ENCODE assay signal across 11 cellular contexts in the genomic region with DNA sequence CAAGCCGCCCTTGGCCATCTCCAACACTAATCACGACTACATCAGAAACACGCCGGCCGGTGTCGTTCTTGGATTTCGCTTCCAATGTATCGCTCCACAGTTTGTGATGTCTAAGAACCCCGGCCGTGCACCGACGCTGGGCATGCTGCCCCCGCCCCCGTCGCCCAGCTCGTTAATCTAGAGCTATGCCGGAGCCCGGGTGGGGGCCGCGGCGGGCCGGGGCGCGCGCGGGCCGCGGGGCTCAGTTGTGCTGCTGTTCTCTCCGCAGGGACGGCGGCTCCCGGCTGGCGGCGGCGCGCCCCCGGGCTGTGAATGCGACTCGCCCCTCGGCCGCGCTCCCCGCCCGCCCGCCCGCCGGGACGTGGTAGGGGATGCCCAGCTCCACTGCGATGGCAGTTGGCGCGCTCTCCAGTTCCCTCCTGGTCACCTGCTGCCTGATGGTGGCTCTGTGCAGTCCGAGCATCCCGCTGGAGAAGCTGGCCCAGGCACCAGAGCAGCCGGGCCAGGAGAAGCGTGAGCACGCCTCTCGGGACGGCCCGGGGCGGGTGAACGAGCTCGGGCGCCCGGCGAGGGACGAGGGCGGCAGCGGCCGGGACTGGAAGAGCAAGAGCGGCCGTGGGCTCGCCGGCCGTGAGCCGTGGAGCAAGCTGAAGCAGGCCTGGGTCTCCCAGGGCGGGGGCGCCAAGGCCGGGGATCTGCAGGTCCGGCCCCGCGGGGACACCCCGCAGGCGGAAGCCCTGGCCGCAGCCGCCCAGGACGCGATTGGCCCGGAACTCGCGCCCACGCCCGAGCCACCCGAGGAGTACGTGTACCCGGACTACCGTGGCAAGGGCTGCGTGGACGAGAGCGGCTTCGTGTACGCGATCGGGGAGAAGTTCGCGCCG. TPM values are rescaled to one million over a fixed set of nuclear protein-coding genes. Genes with fewer than 3 reads are reported as not detected.
DNase-seq lines count a peak whose midpoint lies in the region; ATAC-seq and TF ChIP-seq lines count a peak whose summit lies in the region.
"Had no signal": no experiment of that assay in that cellular context is flagged by ENCODE, and none has a peak within 500 bp of the region (broad histone marks: within the 10 kb centered on the region; RNA-seq: fewer than 3 reads in every experiment).

No MANE protein-coding gene starts in this region.

- peaks cover 14 to 36% (median 33%) of the 10 kb centered on the region in 4 donors for H3K4me1 ChIP-seq in esophagus muscularis mucosa
- H3K4me1 ChIP-seq in naive thymus-derived CD4-positive, alpha-beta T cell (ENCODE audit: control insufficient read depth in 2 of 2, insufficient read depth in 2 of 2, low read length in 2 of 2), result no peaks in the 10 kb centered on the region
- peaks cover 5 to 31% (median 27%) of the 10 kb centered on the region in 4 donors for H3K4me1 ChIP-seq in transverse colon

- no peak overlapping the region for H3K27ac Mint-ChIP-seq in activated CD4-positive, alpha-beta T cell treated with anti-CD3 and anti-CD28 coated beads for 36 hours
- H3K27ac Mint-ChIP-seq in naive thymus-derived CD4-positive, alpha-beta T cell, result no peak overlapping the region

- TF ChIP-seq EP300 in esophagus muscularis mucosa (IDR thresholded peaks at IDR 0.05), result no peak
- TF ChIP-seq EP300 in transverse colon (IDR thresholded peaks at IDR 0.05; ENCODE audit: low read depth), result no peak

- in situ Hi-C loops in transverse colon (cut with MboI; ENCODE audit: low pct_ligation_motif_present in 1 of 4, low pct_unique_long_range_greater_than_20kb in 1 of 4, low sequenced_read_pairs in 3 of 4), result loop anchor here in 1 of 4 donors (25.0 kb wide), 1 partner anchor 288 kb away; no protein-coding TSS in a partner anchor

- no peak for ATAC-seq in activated CD4-positive, alpha-beta T cell treated with anti-CD3 and anti-CD28 coated beads for 36 hours
- ATAC-seq in naive thymus-derived CD4-positive, alpha-beta T cell, result peak; percentile 14

- DNase-seq in activated CD4-positive, alpha-beta T cell treated with anti-CD3 and anti-CD28 coated beads for 36 hours, result peak; percentile 9
- no peak for DNase-seq in activated CD4-positive, alpha-beta T cell treated with anti-CD3 and anti-CD28 coated beads, Interleukin-2, amount 50 U/mL, for 48 hours
- DNase-seq in esophagus muscularis mucosa (ENCODE audit: extremely low spot score), result no peak
- DNase-seq in naive thymus-derived CD4-positive, alpha-beta T cell, result peak in 1 of 9 donors; percentile 25
- peak; percentile 11 for DNase-seq in transverse colon
- DNase-seq in HEK293T (ENCODE audit: extremely low spot score), result no peak
- DNase-seq in mucosa of gallbladder (ENCODE audit: low spot score), result no peak
- no peak for DNase-seq in SW480 (ENCODE audit: low spot score)
- DNase-seq: activated naive CD4-positive, alpha-beta T cell; NCI-H1048 had no signal

- H3K36me3 ChIP-seq in esophagus muscularis mucosa (no peaks in the 10 kb centered on the region), transverse colon (no peaks in the 10 kb centered on the region)
- no peaks in the 10 kb centered on the region for H3K36me3 ChIP-seq in naive thymus-derived CD4-positive, alpha-beta T cell (ENCODE audit: control insufficient read depth in 2 of 3, insufficient read depth in 3 of 3, low read length in 3 of 3)

- WGBS in esophagus muscularis mucosa, result no CpG with 5 or more reads among the region's 106 CpGs
- 13% methylated on average over 28 of the region's 106 CpGs; no CpG with 5 or more reads in 1 of the 2 donors for WGBS in transverse colon (ENCODE audit: low coverage in 1 of 2), 2 donors

- no peak for TF ChIP-seq POLR2A in esophagus muscularis mucosa (IDR thresholded peaks at IDR 0.05; ENCODE audit: low read depth)
- no peak for TF ChIP-seq POLR2A in transverse colon (IDR thresholded peaks at IDR 0.05)

- no peak overlapping the region for H3K27ac ChIP-seq in esophagus muscularis mucosa (replicated peaks in 1 of 4)
- no peak overlapping the region for H3K27ac ChIP-seq in naive thymus-derived CD4-positive, alpha-beta T cell (ENCODE audit: low read depth, low read length)
- no peak overlapping the region for H3K27ac ChIP-seq in transverse colon

- H3K9me3 ChIP-seq in esophagus muscularis mucosa (no peaks in the 10 kb centered on the region), transverse colon (no peaks in the 10 kb centered on the region)
- no peaks in the 10 kb centered on the region for H3K9me3 ChIP-seq in naive thymus-derived CD4-positive, alpha-beta T cell (ENCODE audit: control insufficient read depth in 2 of 3, low read length in 3 of 3)

- H3K9me3 Mint-ChIP-seq in activated CD4-positive, alpha-beta T cell treated with anti-CD3 and anti-CD28 coated beads for 36 hours (ENCODE audit: low read depth), result no peaks in the 10 kb centered on the region
- H3K9me3 Mint-ChIP-seq in naive thymus-derived CD4-positive, alpha-beta T cell, result peaks cover 0 to 6% (median 0%) of the 10 kb centered on the region in 11 donors

- H3K27me3 ChIP-seq in esophagus muscularis mucosa (peaks cover 0 to 64% (median 12%) of the 10 kb centered on the region in 4 donors), transverse colon (peaks cover 56% of the 10 kb centered on the region)
- no peaks in the 10 kb centered on the region for H3K27me3 ChIP-seq in naive thymus-derived CD4-positive, alpha-beta T cell (ENCODE audit: control insufficient read depth in 2 of 2, insufficient read depth in 2 of 2, low read length in 2 of 2)

- H3K4me3 Mint-ChIP-seq in activated CD4-positive, alpha-beta T cell treated with anti-CD3 and anti-CD28 coated beads for 36 hours, result no peak overlapping the region
- peak overlapping the region in 3 of 10 donors; percentile 14 to 54 (median 44) for H3K4me3 Mint-ChIP-seq in naive thymus-derived CD4-positive, alpha-beta T cell

- POLR2A ChIA-PET in activated CD4-positive, alpha-beta T cell treated with anti-CD3 and anti-CD28 coated beads for 36 hours (lab: Charles Lee), result no interaction called here
- POLR2A ChIA-PET in naive thymus-derived CD4-positive, alpha-beta T cell (lab: Charles Lee), result no interaction called here
- POLR2A ChIA-PET in HEK293T (lab: Yijun Ruan, JAX), result no interaction called here

- H3K36me3 Mint-ChIP-seq in activated CD4-positive, alpha-beta T cell treated with anti-CD3 and anti-CD28 coated beads for 36 hours (ENCODE audit: low read depth), result no peaks in the 10 kb centered on the region
- H3K36me3 Mint-ChIP-seq in naive thymus-derived CD4-positive, alpha-beta T cell, result peaks cover 0 to 6% (median 3%) of the 10 kb centered on the region in 5 donors

- intact Hi-C loops in activated CD4-positive, alpha-beta T cell treated with anti-CD3 and anti-CD28 coated beads for 36 hours (cut with DNase I, micrococcal nuclease), result no loop called here
- intact Hi-C loops in esophagus muscularis mucosa (cut with DNase I), result no loop called here
- intact Hi-C loops in naive thymus-derived CD4-positive, alpha-beta T cell (cut with micrococcal nuclease), result no loop called here
- intact Hi-C loops in transverse colon (cut with DNase I; ENCODE audit: low total_unique reads), result no loop called here

- CTCF ChIA-PET in activated CD4-positive, alpha-beta T cell treated with anti-CD3 and anti-CD28 coated beads for 36 hours (lab: Charles Lee), result no interaction called here
- CTCF ChIA-PET in naive thymus-derived CD4-positive, alpha-beta T cell (lab: Charles Lee), result no interaction called here
- CTCF ChIA-PET in HEK293T (lab: Yijun Ruan, JAX), result no interaction called here

- TF ChIP-seq CTCF in esophagus muscularis mucosa (IDR thresholded peaks at IDR 0.05), result no peak
- no peak for TF ChIP-seq CTCF in transverse colon (IDR thresholded peaks at IDR 0.05)

- H3K27me3 Mint-ChIP-seq in activated CD4-positive, alpha-beta T cell treated with anti-CD3 and anti-CD28 coated beads for 36 hours, result peaks cover 53% of the 10 kb centered on the region
- peaks cover 51 to 75% (median 58%) of the 10 kb centered on the region in 5 donors for H3K27me3 Mint-ChIP-seq in naive thymus-derived CD4-positive, alpha-beta T cell

- peaks cover 6% of the 10 kb centered on the region for H3K4me1 Mint-ChIP-seq in activated CD4-positive, alpha-beta T cell treated with anti-CD3 and anti-CD28 coated beads for 36 hours
- peaks cover 3 to 14% (median 10%) of the 10 kb centered on the region in 7 donors for H3K4me1 Mint-ChIP-seq in naive thymus-derived CD4-positive, alpha-beta T cell

- H3K4me3 ChIP-seq in esophagus muscularis mucosa (peak overlapping the region; percentile 49 to 54 (median 52)), transverse colon (peak overlapping the region in 3 of 4 donors; percentile 33 to 59 (median 45))
- H3K4me3 ChIP-seq in naive thymus-derived CD4-positive, alpha-beta T cell (ENCODE audit: low read length), result no peak overlapping the region

TF ChIP-seq in HEK293T, 16 proteins besides CTCF, POLR2A, EP300 and RAD21:
- TF ChIP-seq TARDBP (IDR thresholded peaks at IDR 0.05), result no peak
- no peak for TF ChIP-seq FOXM1 (IDR thresholded peaks at IDR 0.05; ENCODE audit: borderline replicate concordance)
- TF ChIP-seq L3MBTL2 (conservative IDR thresholded peaks at IDR 0.05), result no peak
- no peak for TF ChIP-seq FOXK2 (IDR thresholded peaks at IDR 0.05)
- no peak for TF ChIP-seq CTBP1 (IDR thresholded peaks at IDR 0.05; ENCODE audit: borderline replicate concordance)
- TF ChIP-seq SUZ12 (IDR thresholded peaks at IDR 0.05), result no peak
- TF ChIP-seq SP1 (IDR thresholded peaks at IDR 0.05), result no peak
- no peak for TF ChIP-seq LEF1 (IDR thresholded peaks at IDR 0.05; ENCODE audit: borderline replicate concordance)
- no peak for TF ChIP-seq HDGF (IDR thresholded peaks at IDR 0.05; ENCODE audit: borderline replicate concordance)
- no peak for TF ChIP-seq BHLHE40 (IDR thresholded peaks at IDR 0.05; ENCODE audit: borderline replicate concordance)

RNA-seq across cellular contexts. Expression of gene VWC2, which starts 1.9 kb away (rescaled TPM):
- not detected for total RNA-seq in activated CD4-positive, alpha-beta T cell treated with anti-CD3 and anti-CD28 coated beads for 36 hours
- total RNA-seq in esophagus muscularis mucosa (under 1 TPM in 3 of 4 donors, not detected in 1; under 0.01 to 0.17 (median 0.06) TPM), transverse colon (under 1 TPM in 2 of 4 donors, not detected in 2; 0.16 to 0.27 TPM), mucosa of gallbladder (0.23 TPM)
- total RNA-seq in naive thymus-derived CD4-positive, alpha-beta T cell, result not detected
- polyA plus RNA-seq in naive thymus-derived CD4-positive, alpha-beta T cell, result not detected
- total RNA-seq: fibroblast of villous mesenchyme had no signal

Comparison
In these comparisons a context has a peak if more than half of its experiments do, and no peak if none do; other contexts are left out.
1. DNase-seq: peak in activated CD4-positive, alpha-beta T cell treated with anti-CD3 and anti-CD28 coated beads for 36 hours (single experiment) and transverse colon (single experiment); none in activated CD4-positive, alpha-beta T cell treated with anti-CD3 and anti-CD28 coated beads, Interleukin-2, amount 50 U/mL, for 48 hours (0 of 2), esophagus muscularis mucosa (single experiment), HEK293T (single experiment), mucosa of gallbladder (single experiment) and SW480 (single experiment).